ENCODE assay signal across 10 cellular contexts in the genomic region with DNA sequence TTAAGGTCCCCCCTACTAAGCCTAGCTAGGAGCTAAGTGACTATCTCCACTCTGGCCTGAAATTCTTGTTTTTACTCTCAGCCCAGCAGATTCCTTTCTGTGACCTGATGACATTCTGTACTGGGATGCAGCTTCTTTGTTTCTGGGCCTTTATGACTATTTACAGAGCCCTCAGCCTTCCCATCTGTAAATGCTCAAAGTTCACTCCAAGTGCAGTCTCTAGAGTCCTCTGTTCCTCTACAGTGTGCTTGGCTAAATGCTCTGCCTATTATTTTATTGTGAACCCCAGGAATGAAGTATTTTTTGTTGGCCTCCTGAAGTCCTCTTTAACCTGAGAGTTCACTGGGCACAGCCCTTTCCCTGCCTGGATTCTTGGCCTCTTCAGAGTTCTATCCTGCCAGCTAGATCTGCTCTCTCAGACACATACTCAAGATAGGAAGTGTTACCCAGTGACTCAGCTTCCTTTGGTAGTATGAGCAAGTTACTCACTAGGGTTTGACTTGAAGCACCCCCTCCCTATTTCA.
A peak's percentile ranks its signal among the peaks of the same experiment; 100 is the strongest.
DNase-seq lines count a peak whose midpoint lies in the region; ATAC-seq and TF ChIP-seq lines count a peak whose summit lies in the region.
"Had no signal": no experiment of that assay in that cellular context is flagged by ENCODE, and none has a peak within 500 bp of the region (broad histone marks: within the 10 kb centered on the region; RNA-seq: fewer than 3 reads in every experiment).

No MANE protein-coding gene starts in this region.

- H3K4me3 Mint-ChIP-seq in activated T-cell treated with anti-CD3 and anti-CD28 coated beads, Interleukin-2, amount 50 U/mL, for 24 hours: no peak overlapping the region
- no peak overlapping the region for H3K4me3 Mint-ChIP-seq in CD4-positive, alpha-beta memory T cell

- intact Hi-C loops in gastrocnemius medialis (cut with DNase I; ENCODE audit: low total_unique reads): loop anchor here (10.0 kb wide), 1 partner anchor 302 kb away; no protein-coding TSS in a partner anchor
- intact Hi-C loops in CD4-positive, alpha-beta memory T cell (cut with micrococcal nuclease): no loop called here

- no peaks in the 10 kb centered on the region for H3K9me3 Mint-ChIP-seq in activated T-cell treated with anti-CD3 and anti-CD28 coated beads, Interleukin-2, amount 50 U/mL, for 24 hours
- peaks cover 0 to 3% (median 0%) of the 10 kb centered on the region in 8 donors for H3K9me3 Mint-ChIP-seq in CD4-positive, alpha-beta memory T cell

- peaks cover 3% of the 10 kb centered on the region for H3K27me3 Mint-ChIP-seq in activated T-cell treated with anti-CD3 and anti-CD28 coated beads, Interleukin-2, amount 50 U/mL, for 24 hours
- H3K27me3 Mint-ChIP-seq in CD4-positive, alpha-beta memory T cell: peaks cover 0 to 5% of the 10 kb centered on the region in 2 donors

- peak overlapping the region; percentile 68 to 82 (median 75) for H3K27ac ChIP-seq in gastrocnemius medialis
- no peak overlapping the region for H3K27ac ChIP-seq in CD4-positive, alpha-beta memory T cell (ENCODE audit: low read depth, low read length)
- H3K27ac ChIP-seq: BLaER1 treated with 17β-estradiol and CSF1 and Interleukin-3, amounts not matched to agents 10 nM and 100 nM had no signal

- peak; percentile 75 for ATAC-seq in HG03442 (IDR thresholded peaks at IDR 0.05; ENCODE audit: unreplicated experiment)
- peak; percentile 79 to 95 for ATAC-seq in gastrocnemius medialis
- ATAC-seq in HG02678 (IDR thresholded peaks at IDR 0.05; ENCODE audit: unreplicated experiment): no peak

- no peak overlapping the region for H3K4me3 ChIP-seq in gastrocnemius medialis
- no peak overlapping the region for H3K4me3 ChIP-seq in CD4-positive, alpha-beta memory T cell (ENCODE audit: low read length in 2 of 2)
- H3K4me3 ChIP-seq: BLaER1 treated with 17β-estradiol and CSF1 and Interleukin-3, amounts not matched to agents 10 nM and 100 nM; skin epidermis had no signal

- TF ChIP-seq CTCF in gastrocnemius medialis (IDR thresholded peaks at IDR 0.05 in 4 of 5, conservative IDR thresholded peaks at IDR 0.05 in 1 of 5): no peak

- H3K27ac Mint-ChIP-seq in activated T-cell treated with anti-CD3 and anti-CD28 coated beads, Interleukin-2, amount 50 U/mL, for 24 hours: peak overlapping the region; percentile 27
- H3K27ac Mint-ChIP-seq in CD4-positive, alpha-beta memory T cell: no peak overlapping the region

- H3K36me3 ChIP-seq in gastrocnemius medialis: no peaks in the 10 kb centered on the region
- no peaks in the 10 kb centered on the region for H3K36me3 ChIP-seq in CD4-positive, alpha-beta memory T cell (ENCODE audit: insufficient read depth, low read length)
- H3K36me3 ChIP-seq: BLaER1 treated with 17β-estradiol and CSF1 and Interleukin-3, amounts not matched to agents 10 nM and 100 nM had no signal

- peaks cover 33 to 35% of the 10 kb centered on the region in 2 donors for H3K4me1 ChIP-seq in gastrocnemius medialis
- H3K4me1 ChIP-seq in CD4-positive, alpha-beta memory T cell (ENCODE audit: insufficient read depth, low read length): no peaks in the 10 kb centered on the region

- no peak for TF ChIP-seq POLR2A in gastrocnemius medialis (IDR thresholded peaks at IDR 0.05)

- H3K27me3 ChIP-seq in gastrocnemius medialis: no peaks in the 10 kb centered on the region
- no peaks in the 10 kb centered on the region for H3K27me3 ChIP-seq in CD4-positive, alpha-beta memory T cell (ENCODE audit: insufficient read depth, low read length)
- H3K27me3 ChIP-seq: BLaER1 treated with 17β-estradiol and CSF1 and Interleukin-3, amounts not matched to agents 10 nM and 100 nM had no signal

- no peaks in the 10 kb centered on the region for H3K9me3 ChIP-seq in gastrocnemius medialis
- no peaks in the 10 kb centered on the region for H3K9me3 ChIP-seq in CD4-positive, alpha-beta memory T cell (ENCODE audit: control insufficient read depth in 1 of 2, low read length in 2 of 2)

- peaks cover 12% of the 10 kb centered on the region for H3K4me1 Mint-ChIP-seq in activated T-cell treated with anti-CD3 and anti-CD28 coated beads, Interleukin-2, amount 50 U/mL, for 24 hours (ENCODE audit: low read depth)
- H3K4me1 Mint-ChIP-seq in CD4-positive, alpha-beta memory T cell: peaks cover 0 to 2% (median 0%) of the 10 kb centered on the region in 4 donors

- H3K36me3 Mint-ChIP-seq in activated T-cell treated with anti-CD3 and anti-CD28 coated beads, Interleukin-2, amount 50 U/mL, for 24 hours (ENCODE audit: low read depth): no peaks in the 10 kb centered on the region
- no peaks in the 10 kb centered on the region for H3K36me3 Mint-ChIP-seq in CD4-positive, alpha-beta memory T cell

- POLR2A ChIA-PET in CD4-positive, alpha-beta memory T cell (lab: Charles Lee; ENCODE audit: partially characterized antibody): no interaction called here

- in situ Hi-C loops in gastrocnemius medialis (cut with MboI; ENCODE audit: low sequenced_read_pairs in 4 of 4): no loop called here

- CTCF ChIA-PET in CD4-positive, alpha-beta memory T cell (lab: Charles Lee; ENCODE audit: partially characterized antibody): no interaction called here

- no peak for DNase-seq in activated T-cell treated with anti-CD3 and anti-CD28 coated beads, Interleukin-2, amount 50 U/mL, for 24 hours
- DNase-seq in activated T-cell treated with anti-CD3 and anti-CD28 coated beads for 4 hours (no peak), fibroblast of gingiva (ENCODE audit: low read depth) (peak; percentile 56), gastrocnemius medialis (peak; percentile 22 to 54), NCI-H1930 (lab: John Stamatoyannopoulos, UW) (no peak)
- DNase-seq in CD4-positive, alpha-beta memory T cell: no peak

Comparison
In these comparisons a context has a peak if more than half of its experiments do, and no peak if none do; other contexts are left out.
1. DNase-seq: peak in fibroblast of gingiva (single experiment) and gastrocnemius medialis (2 of 2); none in activated T-cell treated with anti-CD3 and anti-CD28 coated beads, Interleukin-2, amount 50 U/mL, for 24 hours (single experiment), activated T-cell treated with anti-CD3 and anti-CD28 coated beads for 4 hours (single experiment), NCI-H1930 (0 of 2) and CD4-positive, alpha-beta memory T cell (0 of 5).